8 cellular contexts compared by ENCODE assay signal in genomic region chr6:78867370-78868040, GRCh38. TPM values are rescaled to one million over a fixed set of nuclear protein-coding genes. Genes with fewer than 3 reads are reported as not detected.
DNase-seq lines count a peak whose midpoint lies in the region; ATAC-seq and TF ChIP-seq lines count a peak whose summit lies in the region.

Gene IRAK1BP1, plus strand, starts transcription at chr6:78867551. Its CDS starts 26 bp downstream, at chr6:78867577.

- H3K36me3 ChIP-seq in ectodermal cell (ENCODE audit: control insufficient read depth, insufficient read depth, low read length) (peaks cover 9% of the 10 kb centered on the region), lung (ENCODE audit: control insufficient read depth in 2 of 2, insufficient read depth in 2 of 2, low read length in 2 of 2) (no peaks in the 10 kb centered on the region)

- H3K4me1 ChIP-seq in ectodermal cell (ENCODE audit: control insufficient read depth, insufficient read depth, low read length) (peaks cover 3% of the 10 kb centered on the region), lung (ENCODE audit: control insufficient read depth in 2 of 2, insufficient read depth in 2 of 2, low read length in 2 of 2) (peaks cover 0 to 2% of the 10 kb centered on the region in 2 donors)

- intact Hi-C loops in CD14-positive monocyte (cut with micrococcal nuclease) = no loop called here

- ATAC-seq in GM19324 (IDR thresholded peaks at IDR 0.05; ENCODE audit: low FRiP score, unreplicated experiment) (peak; percentile 99), HG03460 (IDR thresholded peaks at IDR 0.05; ENCODE audit: unreplicated experiment) (peak; percentile 98), lung (ENCODE audit: insufficient read depth, low FRiP score) (peak; percentile 95)

- H3K27ac ChIP-seq in ectodermal cell (ENCODE audit: insufficient read depth, low read depth, low read length, poor library complexity, severe bottlenecking) = peak within 1 kb of the TSS; percentile 91
- peak within 1 kb of the TSS; percentile 48 to 67 for H3K27ac ChIP-seq in lung (ENCODE audit: low read depth in 1 of 2, low read length in 1 of 2)

- no peaks in the 10 kb centered on the region for H3K36me3 Mint-ChIP-seq in CD14-positive monocyte

- DNase-seq in CD14-positive monocyte (ENCODE audit: low spot score) (peak; percentile 59), NCI-H69 (lab: John Stamatoyannopoulos, UW) (peak; percentile 99), lung (ENCODE audit: low spot score) (peak; percentile 86)
- peak; percentile 82 to 87 for DNase-seq in activated CD4-positive, alpha-beta T cell treated with anti-CD3 and anti-CD28 coated beads, Interleukin-2, amount 50 U/mL, for 48 hours
- DNase-seq in stimulated activated CD4-positive, alpha-beta T cell treated with anti-CD3 and anti-CD28 coated beads, TNF-alpha, amount 100 ng/mL, for 24 hours (ENCODE audit: low read depth in 3 of 3) = peak; percentile 65 to 82 (median 69)

- 1 to 2% methylated on average over 48 of the region's 48 CpGs for WGBS in ectodermal cell, 2 experiments
- WGBS in lung, 2 donors = 0% methylated on average over 48 of the region's 48 CpGs

- H3K4me3 ChIP-seq in ectodermal cell (ENCODE audit: insufficient read depth, low read depth, low read length) (peak within 1 kb of the TSS; percentile 90), lung (peak within 1 kb of the TSS; percentile 92)

- peaks cover 17% of the 10 kb centered on the region for H3K4me1 Mint-ChIP-seq in CD14-positive monocyte

- peak within 1 kb of the TSS; percentile 98 to 99 for H3K4me3 Mint-ChIP-seq in CD14-positive monocyte

- TF ChIP-seq CTCF in CD14-positive monocyte (IDR thresholded peaks at IDR 0.05) = no peak
- TF ChIP-seq CTCF in lung (IDR thresholded peaks at IDR 0.05; ENCODE audit: control extremely low read depth, extremely low read depth) = no peak

- peak within 1 kb of the TSS; percentile 12 to 84 (median 73) for H3K27ac Mint-ChIP-seq in CD14-positive monocyte

- H3K9me3 ChIP-seq in ectodermal cell (ENCODE audit: control insufficient read depth, low read length) (no peaks in the 10 kb centered on the region), lung (ENCODE audit: control insufficient read depth in 2 of 2, insufficient read depth in 1 of 2, low read length in 1 of 2) (no peaks in the 10 kb centered on the region)

- H3K9me3 Mint-ChIP-seq in CD14-positive monocyte = no peaks in the 10 kb centered on the region

- H3K27me3 Mint-ChIP-seq in CD14-positive monocyte (ENCODE audit: low read depth in 3 of 3) = peaks cover 0 to 1% (median 0%) of the 10 kb centered on the region in 3 donors

- no peaks in the 10 kb centered on the region for H3K27me3 ChIP-seq in ectodermal cell (ENCODE audit: control insufficient read depth, insufficient read depth, low read length, poor library complexity, severe bottlenecking)
- no peaks in the 10 kb centered on the region for H3K27me3 ChIP-seq in lung (ENCODE audit: control insufficient read depth, insufficient read depth)

RNA-seq across cellular contexts. Expression of gene IRAK1BP1, which starts in this region (rescaled TPM):
- under 1 TPM; 0.04 to 0.08 TPM for polyA plus RNA-seq in CD14-positive monocyte
- polyA plus RNA-seq in ectodermal cell (2013, experiment 1 of 4) = 14.1 TPM
- polyA plus RNA-seq in ectodermal cell (2013, experiment 2 of 4) = 15.0 TPM
- 10.0 TPM for polyA plus RNA-seq in ectodermal cell (2013, experiment 3 of 4)
- 11.8 TPM for polyA plus RNA-seq in ectodermal cell (2013, experiment 4 of 4)
- 10 to 100 TPM in 1 of 2 donors, 1 to 10 TPM in 1; 6.8 to 18.9 TPM for total RNA-seq in lung
- 1 to 10 TPM; 1.5 to 3.4 TPM for polyA plus RNA-seq in lung

Comparison
In these comparisons a context has a peak if more than half of its experiments do, and no peak if none do; other contexts are left out.
1. Peak in every context shown above with its lines: DNase-seq, ATAC-seq, H3K4me3 ChIP-seq and H3K27ac ChIP-seq.
2. Peak in DNase-seq in CD14-positive monocyte; RNA of the gene not detected or under 1 TPM.